ENCODE assay signal across 9 cellular contexts in the genomic region with DNA sequence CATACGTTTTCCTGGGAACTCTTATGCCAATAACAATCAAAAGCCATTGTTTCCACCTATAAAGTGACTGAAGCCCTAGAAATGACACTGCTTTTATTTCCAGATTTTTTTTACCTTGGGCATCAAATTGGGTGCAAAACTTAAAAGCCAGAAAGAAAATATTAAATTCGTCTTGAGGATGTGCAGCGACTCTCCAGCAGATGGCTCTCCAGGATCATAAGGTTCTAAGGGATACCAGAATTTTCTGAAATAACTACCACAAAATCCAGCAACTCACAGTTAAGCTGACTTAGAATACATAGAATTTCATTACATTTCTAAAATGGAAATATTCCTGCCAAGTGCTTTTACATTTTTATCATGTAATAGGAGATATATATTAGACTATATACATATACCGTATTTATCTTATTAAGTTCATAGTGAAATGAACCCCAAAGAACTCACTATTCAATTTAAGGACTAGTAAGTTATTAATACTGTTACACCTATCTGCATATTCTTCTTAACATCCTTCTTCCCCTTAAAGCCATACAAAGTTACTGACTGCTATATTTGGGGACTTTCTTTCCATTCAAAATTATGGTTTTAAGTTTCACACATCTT. TPM values are rescaled to one million over a fixed set of nuclear protein-coding genes. Genes with fewer than 3 reads are reported as not detected.
DNase-seq lines count a peak whose midpoint lies in the region; ATAC-seq and TF ChIP-seq lines count a peak whose summit lies in the region.
"Had no signal": no experiment of that assay in that cellular context is flagged by ENCODE, and none has a peak within 500 bp of the region (broad histone marks: within the 10 kb centered on the region; RNA-seq: fewer than 3 reads in every experiment).

No MANE protein-coding gene starts in this region.

- no peaks in the 10 kb centered on the region for H3K9me3 Mint-ChIP-seq in CD14-positive monocyte
- H3K9me3 Mint-ChIP-seq: IgD-negative memory B cell had no signal

- H3K27ac Mint-ChIP-seq in CD14-positive monocyte, result no peak overlapping the region
- H3K27ac Mint-ChIP-seq: IgD-negative memory B cell had no signal

- H3K4me3 ChIP-seq in fibroblast of villous mesenchyme (ENCODE audit: low read depth, low read length), result no peak overlapping the region

- intact Hi-C loops in CD14-positive monocyte (cut with micrococcal nuclease), result no loop called here

- H3K4me3 Mint-ChIP-seq in CD14-positive monocyte, result no peak overlapping the region
- H3K4me3 Mint-ChIP-seq: IgD-negative memory B cell had no signal

- no peak for DNase-seq in CD14-positive monocyte (ENCODE audit: low spot score)
- DNase-seq in GM19240 (ENCODE audit: insufficient read length, low spot score), result peak; percentile 11
- DNase-seq in NCI-H2227 treated with DMSO at 0.1 percent for 48 hours (lab: John Stamatoyannopoulos, UW), result peak; percentile 56
- DNase-seq in activated CD4-positive, alpha-beta T cell treated with anti-CD3 and anti-CD28 coated beads, Interleukin-2, amount 50 U/mL, for 4 hours, result peak; percentile 25 to 26
- DNase-seq in fibroblast of villous mesenchyme (ENCODE audit: low read depth), result peak; percentile 77
- peak; percentile 80 for DNase-seq in pons (ENCODE audit: low spot score)
- no peak for DNase-seq in NCI-H226

- TF ChIP-seq CTCF in CD14-positive monocyte (IDR thresholded peaks at IDR 0.05) (peak; percentile 23), fibroblast of villous mesenchyme (IDR thresholded peaks at IDR 0.05; ENCODE audit: insufficient read depth, low read depth, low read length) (peak; percentile 74)

- H3K36me3 Mint-ChIP-seq in CD14-positive monocyte, result no peaks in the 10 kb centered on the region
- H3K36me3 Mint-ChIP-seq: IgD-negative memory B cell had no signal

- no peak for ATAC-seq in HG02840 (IDR thresholded peaks at IDR 0.05; ENCODE audit: low FRiP score, unreplicated experiment)

- H3K4me1 Mint-ChIP-seq in CD14-positive monocyte, result no peaks in the 10 kb centered on the region
- H3K4me1 Mint-ChIP-seq: IgD-negative memory B cell had no signal

- H3K27me3 Mint-ChIP-seq in CD14-positive monocyte (ENCODE audit: low read depth in 3 of 3), result peaks cover 0 to 7% (median under 1%) of the 10 kb centered on the region in 3 donors
- H3K27me3 Mint-ChIP-seq: IgD-negative memory B cell had no signal

RNA-seq across cellular contexts. Expression of a gene that starts 44.0 kb away (rescaled TPM):
- under 1 TPM in 1 of 2 donors, not detected in 1; 0.07 TPM for polyA plus RNA-seq in CD14-positive monocyte
- 1.6 and 3.0 TPM in 2 replicates for total RNA-seq in fibroblast of villous mesenchyme

Comparison
In these comparisons a context has a peak if more than half of its experiments do, and no peak if none do; other contexts are left out.
1. DNase-seq: peak in GM19240 (single experiment), NCI-H2227 treated with DMSO at 0.1 percent for 48 hours (single experiment), activated CD4-positive, alpha-beta T cell treated with anti-CD3 and anti-CD28 coated beads, Interleukin-2, amount 50 U/mL, for 4 hours (2 of 2), fibroblast of villous mesenchyme (single experiment) and pons (single experiment); none in CD14-positive monocyte (single experiment) and NCI-H226 (single experiment).